In the genomic region with DNA sequence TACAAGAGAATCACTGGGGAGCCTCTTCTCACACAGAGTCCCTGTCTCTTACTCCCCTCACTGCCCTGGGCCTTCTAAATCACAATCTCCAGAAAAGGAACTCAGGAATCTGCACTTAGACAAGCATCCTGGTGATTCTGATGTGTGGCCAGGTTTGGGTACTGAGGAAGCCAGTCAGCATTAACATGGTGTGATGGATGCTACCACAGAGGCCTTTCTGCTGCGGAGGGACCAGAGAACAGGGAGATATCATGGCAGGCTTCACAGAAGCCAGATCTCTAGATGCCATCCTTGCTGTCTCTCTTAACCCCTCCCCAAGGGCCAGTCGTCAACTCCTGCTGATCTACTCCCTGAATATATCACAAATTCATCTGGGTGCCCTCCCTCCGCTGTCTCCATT, we compare ENCODE assay signal across 11 cellular contexts. TPM values are rescaled to one million over a fixed set of nuclear protein-coding genes. Genes with fewer than 3 reads are reported as not detected.
DNase-seq lines count a peak whose midpoint lies in the region; ATAC-seq and TF ChIP-seq lines count a peak whose summit lies in the region.
"Had no signal": no experiment of that assay in that cellular context is flagged by ENCODE, and none has a peak within 500 bp of the region (broad histone marks: within the 10 kb centered on the region; RNA-seq: fewer than 3 reads in every experiment).

No MANE protein-coding gene starts in this region.

- H3K4me1 Mint-ChIP-seq in activated T-cell treated with anti-CD3 and anti-CD28 coated beads, Interleukin-2, amount 50 U/mL, for 24 hours (ENCODE audit: low read depth) = peaks cover 40% of the 10 kb centered on the region
- H3K4me1 Mint-ChIP-seq in activated B cell treated with CpG ODN at 0.5 μM for 24 hours = peaks cover 16% of the 10 kb centered on the region

- H3K27ac ChIP-seq in iPS-20b (ENCODE audit: low read length) (no peak overlapping the region), thoracic aorta (no peak overlapping the region)
- H3K27ac ChIP-seq: cardiac muscle cell had no signal

- H3K4me3 ChIP-seq in iPS-20b (ENCODE audit: low read length) (peak overlapping the region; percentile 88), thoracic aorta (peak overlapping the region; percentile 77)

- no peak for DNase-seq in activated T-cell treated with anti-CD3 and anti-CD28 coated beads, Interleukin-2, amount 50 U/mL, for 24 hours
- DNase-seq in activated T-cell treated with anti-CD3 and anti-CD28 coated beads for 4 hours (no peak), activated B cell treated with CpG ODN at 0.5 μM for 24 hours (no peak), thoracic aorta (ENCODE audit: low spot score) (no peak), NCI-H2081 (lab: John Stamatoyannopoulos, UW) (no peak), DMS153 (lab: John Stamatoyannopoulos, UW) (no peak)
- DNase-seq in activated effector memory CD4-positive, alpha-beta T cell treated with anti-CD3 and anti-CD28 coated beads, Interleukin-2, amount 50 U/mL, for 16 hours = no peak
- DNase-seq: RPMI8226 had no signal

- peaks cover 15% of the 10 kb centered on the region for H3K9me3 Mint-ChIP-seq in activated T-cell treated with anti-CD3 and anti-CD28 coated beads, Interleukin-2, amount 50 U/mL, for 24 hours
- H3K9me3 Mint-ChIP-seq in activated B cell treated with CpG ODN at 0.5 μM for 24 hours = peaks cover 5% of the 10 kb centered on the region

- H3K27ac Mint-ChIP-seq in activated T-cell treated with anti-CD3 and anti-CD28 coated beads, Interleukin-2, amount 50 U/mL, for 24 hours = no peak overlapping the region
- H3K27ac Mint-ChIP-seq in activated B cell treated with CpG ODN at 0.5 μM for 24 hours = no peak overlapping the region

- intact Hi-C loops in activated B cell treated with CpG ODN at 0.5 μM for 24 hours (cut with micrococcal nuclease) = loop anchor here (5.0 to 10.0 kb wide), 5 partner anchors 603 to 1383 kb away; partner anchors contain the start of genes CORO2A, NCBP1, TDRD7 and TRIM14

- no peak for ATAC-seq in activated B cell treated with CpG ODN at 0.5 μM for 24 hours (ENCODE audit: low read depth)
- no peak for ATAC-seq in thoracic aorta (ENCODE audit: insufficient number of reproducible peaks, low FRiP score, low read depth)
- ATAC-seq: gastroesophageal sphincter had no signal

- H3K27me3 ChIP-seq in iPS-20b (ENCODE audit: insufficient read depth, low read length) = peaks cover 10% of the 10 kb centered on the region
- no peaks in the 10 kb centered on the region for H3K27me3 ChIP-seq in thoracic aorta (replicated peaks; ENCODE audit: insufficient read depth)
- H3K27me3 ChIP-seq: cardiac muscle cell, gastroesophageal sphincter had no signal

- peaks cover 13% of the 10 kb centered on the region for H3K36me3 Mint-ChIP-seq in activated T-cell treated with anti-CD3 and anti-CD28 coated beads, Interleukin-2, amount 50 U/mL, for 24 hours (ENCODE audit: low read depth)
- H3K36me3 Mint-ChIP-seq in activated B cell treated with CpG ODN at 0.5 μM for 24 hours (ENCODE audit: low read depth) = no peaks in the 10 kb centered on the region

- H3K27me3 Mint-ChIP-seq in activated T-cell treated with anti-CD3 and anti-CD28 coated beads, Interleukin-2, amount 50 U/mL, for 24 hours = no peaks in the 10 kb centered on the region
- no peaks in the 10 kb centered on the region for H3K27me3 Mint-ChIP-seq in activated B cell treated with CpG ODN at 0.5 μM for 24 hours

- POLR2A ChIA-PET in activated B cell treated with CpG ODN at 0.5 μM for 24 hours (lab: Charles Lee) = no interaction called here

- TF ChIP-seq CTCF in activated B cell treated with CpG ODN at 0.5 μM for 24 hours (IDR thresholded peaks at IDR 0.05) = no peak
- TF ChIP-seq CTCF in thoracic aorta (IDR thresholded peaks at IDR 0.05) = no peak

- peak overlapping the region; percentile 77 for H3K4me3 Mint-ChIP-seq in activated T-cell treated with anti-CD3 and anti-CD28 coated beads, Interleukin-2, amount 50 U/mL, for 24 hours
- H3K4me3 Mint-ChIP-seq in activated B cell treated with CpG ODN at 0.5 μM for 24 hours = peak overlapping the region; percentile 76

- CTCF ChIA-PET in activated B cell treated with CpG ODN at 0.5 μM for 24 hours (lab: Charles Lee) = no interaction called here

- H3K4me1 ChIP-seq in iPS-20b (ENCODE audit: insufficient read depth, low read length) = peaks cover 17% of the 10 kb centered on the region; the same call in 1 of the 2 replicates
- H3K4me1 ChIP-seq in thoracic aorta (ENCODE audit: control insufficient read depth in 1 of 2, low read depth in 2 of 2) = peaks cover 12 to 44% of the 10 kb centered on the region in 2 donors

- H3K36me3 ChIP-seq in iPS-20b (ENCODE audit: insufficient read depth, low read depth, low read length) (peaks cover 3% of the 10 kb centered on the region; the same call in 1 of the 2 replicates), thoracic aorta (no peaks in the 10 kb centered on the region)

- no peak overlapping the region for H3K9ac ChIP-seq in iPS-20b (ENCODE audit: low read depth, low read length)

- H3K9me3 ChIP-seq in iPS-20b (ENCODE audit: insufficient read depth, low read depth, low read length) (no peaks in the 10 kb centered on the region), thoracic aorta (no peaks in the 10 kb centered on the region)

RNA-seq across cellular contexts. Expression of gene ANKS6, which starts 1.6 kb away (rescaled TPM):
- total RNA-seq in activated B cell treated with CpG ODN at 0.5 μM for 24 hours (12.1 and 14.8 TPM in 2 replicates), thoracic aorta (10 to 100 TPM; 35.1 to 45.8 TPM)

RNA-seq across cellular contexts. Expression of gene GALNT12, which starts 12.7 kb away (rescaled TPM):
- 2.0 and 2.5 TPM in 2 replicates for total RNA-seq in activated B cell treated with CpG ODN at 0.5 μM for 24 hours
- 10 to 100 TPM in 1 of 2 donors, 1 to 10 TPM in 1; 6.8 to 30.1 TPM for total RNA-seq in thoracic aorta
